ENCODE assay signal across 8 cellular contexts in the genomic region with DNA sequence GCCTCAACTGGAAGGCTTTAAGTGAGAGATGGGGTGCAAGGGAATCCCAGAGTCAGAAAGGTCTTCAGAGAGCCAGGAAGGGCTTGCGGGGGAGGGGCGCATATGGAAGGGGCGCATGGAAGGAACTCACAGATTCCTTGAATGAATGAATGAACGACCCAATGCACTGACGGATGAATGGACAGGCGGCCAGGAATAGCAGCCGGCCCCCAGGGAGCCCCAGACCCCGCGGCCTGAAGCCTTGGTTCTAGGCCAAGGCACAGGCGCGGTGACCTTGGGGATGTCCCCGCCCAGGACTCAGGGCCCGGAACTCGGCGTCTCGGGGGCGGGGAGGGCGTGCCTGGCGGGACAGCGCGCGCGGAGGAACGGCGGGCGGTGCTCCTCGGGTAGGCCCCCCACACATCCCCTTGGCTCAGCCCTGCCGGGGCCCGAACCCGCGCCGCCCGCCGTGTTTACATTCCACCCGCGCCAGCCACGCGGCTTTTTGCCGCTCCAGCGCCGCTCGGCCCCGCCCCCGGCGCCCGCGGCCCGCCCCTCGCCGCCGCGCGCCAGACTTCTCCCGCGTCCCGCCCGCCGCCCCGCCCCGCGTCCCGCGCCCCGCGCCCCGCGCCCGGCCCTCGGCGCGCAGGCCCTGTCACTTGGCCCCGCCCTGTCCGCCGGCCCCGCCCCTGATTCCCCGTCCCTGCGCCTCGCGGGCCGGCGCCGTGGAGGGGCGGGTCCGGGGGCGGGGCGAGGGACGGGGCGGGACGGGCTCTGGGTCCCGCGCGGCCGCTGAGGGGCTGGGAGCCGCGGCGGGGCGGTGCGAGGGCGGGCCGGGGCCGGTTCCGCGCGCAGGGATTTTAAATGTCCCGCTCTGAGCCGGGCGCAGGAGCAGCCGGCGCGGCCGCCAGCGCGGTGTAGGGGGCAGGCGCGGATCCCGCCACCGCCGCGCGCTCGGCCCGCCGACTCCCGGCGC. TPM values are rescaled to one million over a fixed set of nuclear protein-coding genes. Genes with fewer than 3 reads are reported as not detected.
A peak's percentile ranks its signal among the peaks of the same experiment; 100 is the strongest.
DNase-seq lines count a peak whose midpoint lies in the region; ATAC-seq and TF ChIP-seq lines count a peak whose summit lies in the region.

A gene (plus strand): TSS at position 867 of the 955 bp plus-strand sequence. CDS start 565 bp downstream, outside the sequence.

- intact Hi-C loops in aorta (cut with DNase I): loop anchor here (5.0 kb wide), 2 partner anchors 36 to 131 kb away; a partner anchor contains a TSS

- peak within 1 kb of the TSS; percentile 92 for H3K27ac Mint-ChIP-seq in T-helper 2 cell treated with Interferon-gamma antibody and Interleukin-4, amounts not matched to agents 5 μg/mL and 100 μg/mL, for 36 hours

- no peaks in the 10 kb centered on the region for H3K27me3 Mint-ChIP-seq in T-helper 2 cell treated with Interferon-gamma antibody and Interleukin-4, amounts not matched to agents 5 μg/mL and 100 μg/mL, for 36 hours (ENCODE audit: low read depth)

- H3K4me1 Mint-ChIP-seq in T-helper 2 cell treated with Interferon-gamma antibody and Interleukin-4, amounts not matched to agents 5 μg/mL and 100 μg/mL, for 36 hours (ENCODE audit: low read depth): peaks cover 25% of the 10 kb centered on the region

- peaks cover 19% of the 10 kb centered on the region for H3K36me3 Mint-ChIP-seq in T-helper 2 cell treated with Interferon-gamma antibody and Interleukin-4, amounts not matched to agents 5 μg/mL and 100 μg/mL, for 36 hours (ENCODE audit: low read depth)

- peak within 1 kb of the TSS; percentile 94 for H3K4me3 Mint-ChIP-seq in T-helper 2 cell treated with Interferon-gamma antibody and Interleukin-4, amounts not matched to agents 5 μg/mL and 100 μg/mL, for 36 hours

- no peak within 1 kb of the TSS for H3K27ac ChIP-seq in aorta (ENCODE audit: low read depth in 1 of 2, low read length in 2 of 2)

- TF ChIP-seq POLR2A in GM15510 (IDR thresholded peaks at IDR 0.05; ENCODE audit: borderline replicate concordance, extremely low read depth, insufficient read length): peak; percentile 69

- WGBS in aorta, 2 donors: 2 to 3% methylated on average over 58 to 125 of the region's 125 CpGs

- no peaks in the 10 kb centered on the region for H3K9me3 ChIP-seq in aorta (ENCODE audit: control insufficient read depth, low read length)

- H3K9me3 Mint-ChIP-seq in T-helper 2 cell treated with Interferon-gamma antibody and Interleukin-4, amounts not matched to agents 5 μg/mL and 100 μg/mL, for 36 hours: no peaks in the 10 kb centered on the region

- ATAC-seq in HG02798 (IDR thresholded peaks at IDR 0.05; ENCODE audit: poor library complexity, unreplicated experiment) (peak; percentile 78), aorta (ENCODE audit: low FRiP score) (peak; percentile 97)

- H3K36me3 ChIP-seq in aorta (ENCODE audit: control insufficient read depth in 1 of 2, insufficient read depth in 2 of 2, low read length in 1 of 2): no peaks in the 10 kb centered on the region

- no peaks in the 10 kb centered on the region for H3K4me1 ChIP-seq in aorta (ENCODE audit: control insufficient read depth in 1 of 2, insufficient read depth in 2 of 2, low read length in 2 of 2)

- DNase-seq in NCI-H1436 treated with DMSO at 0.1 percent for 48 hours (lab: John Stamatoyannopoulos, UW): peak; percentile 6
- DNase-seq in T-helper 2 cell treated with Interferon-gamma antibody and Interleukin-4, amounts not matched to agents 5 μg/mL and 100 μg/mL, for 36 hours (ENCODE audit: low spot score): peak; percentile 90
- peak; percentile 15 to 95 (median 84) for DNase-seq in anterior cingulate cortex (lab: John Stamatoyannopoulos, UW)
- peak; percentile 92 for DNase-seq in hepatic stellate cell (ENCODE audit: low spot score)
- peak; percentile 34 for DNase-seq in renal cortical epithelial cell (ENCODE audit: low read depth)
- peak; percentile 96 to 98 for DNase-seq in aorta

- H3K4me3 ChIP-seq in aorta (ENCODE audit: low read length in 2 of 2): peak within 1 kb of the TSS; percentile 76 to 89

- H3K27me3 ChIP-seq in aorta (ENCODE audit: control insufficient read depth in 1 of 2, insufficient read depth in 2 of 2, low read length in 1 of 2): no peaks in the 10 kb centered on the region

RNA-seq across cellular contexts. Expression of the gene that starts here (rescaled TPM):
- 6.0 and 8.3 TPM in 2 replicates for total RNA-seq in renal cortical epithelial cell
- total RNA-seq in aorta: under 1 TPM; 0.81 to 0.88 TPM
- 1 to 10 TPM in 1 of 2 donors, under 1 TPM in 1; 0.49 to 1.6 TPM for polyA plus RNA-seq in aorta

Comparison
In these comparisons a context has a peak if more than half of its experiments do, and no peak if none do; other contexts are left out.
1. DNase-seq: peak in every context shown above with its lines; median percentile 97 in aorta; 92 in hepatic stellate cell; 90 in T-helper 2 cell treated with Interferon-gamma antibody and Interleukin-4, amounts not matched to agents 5 μg/mL and 100 μg/mL, for 36 hours; 84 in anterior cingulate cortex; 34 in renal cortical epithelial cell; 6 in NCI-H1436 treated with DMSO at 0.1 percent for 48 hours.